ENCODE assay signal across 9 cellular contexts in genomic region chr12:119036878-119037493, GRCh38. TPM values are rescaled to one million over a fixed set of nuclear protein-coding genes. Genes with fewer than 3 reads are reported as not detected.
A peak's percentile ranks its signal among the peaks of the same experiment; 100 is the strongest.
DNase-seq lines count a peak whose midpoint lies in the region; ATAC-seq, FAIRE-seq and TF ChIP-seq lines count a peak whose summit lies in the region.
"Had no signal": no experiment of that assay in that cellular context is flagged by ENCODE, and none has a peak within 500 bp of the region (broad histone marks: within the 10 kb centered on the region; RNA-seq: fewer than 3 reads in every experiment).

No MANE protein-coding gene starts in this region.

- H3K4me3 ChIP-seq in KMS-11 (IDR thresholded peaks at IDR 0.05; ENCODE audit: insufficient read depth, low read depth, low read length) (no peak overlapping the region), astrocyte (ENCODE audit: insufficient read depth, low read depth, low read length) (no peak overlapping the region)

- CTCF ChIA-PET in activated CD8-positive, alpha-beta memory T cell treated with anti-CD3 and anti-CD28 coated beads, Interleukin-2, amount 10 ng/mL, durations not matched to agents 7 days and 5 days (lab: Charles Lee), result interaction anchor here (0.9 to 1.1 kb wide), 4 partner anchors 9 to 632 kb away, joined by 3 to 5 read pairs (median 3); no protein-coding TSS in a partner anchor

- no peaks in the 10 kb centered on the region for H3K4me1 ChIP-seq in KMS-11 (ENCODE audit: low read depth, poor library complexity, severe bottlenecking)
- no peaks in the 10 kb centered on the region for H3K4me1 ChIP-seq in astrocyte (ENCODE audit: insufficient read depth, low read length)

- no peak for ATAC-seq in activated CD8-positive, alpha-beta memory T cell treated with anti-CD3 and anti-CD28 coated beads, Interleukin-2, amount 10 ng/mL, durations not matched to agents 7 days and 5 days
- ATAC-seq in GM18505 (IDR thresholded peaks at IDR 0.05; ENCODE audit: unreplicated experiment) (no peak), HG03571 (IDR thresholded peaks at IDR 0.05; ENCODE audit: unreplicated experiment) (no peak), GM18907 (IDR thresholded peaks at IDR 0.05; ENCODE audit: unreplicated experiment) (no peak)
- ATAC-seq: activated naive CD4-positive, alpha-beta T cell treated with anti-CD3 and anti-CD28 coated beads, Interleukin-2, amount 50 U/mL, for 72 hours had no signal

- no peak overlapping the region for H3K4me2 ChIP-seq in KMS-11
- no peak overlapping the region for H3K4me2 ChIP-seq in astrocyte (ENCODE audit: low read length)

- no peaks in the 10 kb centered on the region for H3K27me3 Mint-ChIP-seq in activated CD8-positive, alpha-beta memory T cell treated with anti-CD3 and anti-CD28 coated beads, Interleukin-2, amount 10 ng/mL, durations not matched to agents 7 days and 5 days
- H3K27me3 Mint-ChIP-seq in astrocyte (ENCODE audit: low read depth, unreplicated experiment), result peaks cover 7% of the 10 kb centered on the region

- H3K4me3 Mint-ChIP-seq in activated CD8-positive, alpha-beta memory T cell treated with anti-CD3 and anti-CD28 coated beads, Interleukin-2, amount 10 ng/mL, durations not matched to agents 7 days and 5 days, result no peak overlapping the region
- no peak overlapping the region for H3K4me3 Mint-ChIP-seq in astrocyte (ENCODE audit: unreplicated experiment)

- H3K27me3 ChIP-seq in KMS-11 (ENCODE audit: insufficient read depth, low read depth), result no peaks in the 10 kb centered on the region
- H3K27me3 ChIP-seq in astrocyte (ENCODE audit: insufficient read depth, low read length), result no peaks in the 10 kb centered on the region

- H3K9ac ChIP-seq in KMS-11 (no peak overlapping the region), astrocyte (ENCODE audit: low read length) (no peak overlapping the region)

- peak; percentile 56 for TF ChIP-seq CTCF in KMS-11 (conservative IDR thresholded peaks at IDR 0.05; ENCODE audit: low read depth, low read length)
- peak; percentile 17 for TF ChIP-seq CTCF in astrocyte (IDR thresholded peaks at IDR 0.05; ENCODE audit: insufficient read depth, low read depth, low read length)

- H2AFZ ChIP-seq in KMS-11 (ENCODE audit: low read depth), result no peak overlapping the region
- no peak overlapping the region for H2AFZ ChIP-seq in astrocyte (ENCODE audit: low read depth, low read length)

- peak; percentile 53 for DNase-seq in activated CD8-positive, alpha-beta memory T cell treated with anti-CD3 and anti-CD28 coated beads, Interleukin-2, amount 50 U/mL, for 48 hours
- no peak for DNase-seq in activated CD8-positive, alpha-beta memory T cell treated with anti-CD3 and anti-CD28 coated beads, Interleukin-2, amount 10 ng/mL, durations not matched to agents 7 days and 5 days
- DNase-seq in astrocyte (ENCODE audit: low read depth) (no peak), midbrain (lab: John Stamatoyannopoulos, UW) (peak; percentile 26)

- no peak for FAIRE-seq in astrocyte (lab: Jason Lieb, UNC)

- no peaks in the 10 kb centered on the region for H3K36me3 Mint-ChIP-seq in activated CD8-positive, alpha-beta memory T cell treated with anti-CD3 and anti-CD28 coated beads, Interleukin-2, amount 10 ng/mL, durations not matched to agents 7 days and 5 days
- no peaks in the 10 kb centered on the region for H3K36me3 Mint-ChIP-seq in astrocyte (ENCODE audit: low read depth, unreplicated experiment)
- H3K36me3 Mint-ChIP-seq: activated naive CD4-positive, alpha-beta T cell treated with anti-CD3 and anti-CD28 coated beads, Interleukin-2, amount 50 U/mL, for 72 hours had no signal

- TF ChIP-seq POLR2A in GM18505 (IDR thresholded peaks at IDR 0.05; ENCODE audit: borderline replicate concordance, extremely low read depth, insufficient read depth, insufficient read length), result no peak

- peaks cover 4% of the 10 kb centered on the region for H3K9me3 ChIP-seq in astrocyte (ENCODE audit: insufficient read depth, low read depth, low read length)

- H4K20me1 ChIP-seq in KMS-11 (ENCODE audit: insufficient read depth) (no peaks in the 10 kb centered on the region), astrocyte (ENCODE audit: insufficient read depth, low read length) (no peaks in the 10 kb centered on the region)

- H3K79me2 ChIP-seq in KMS-11 (ENCODE audit: insufficient read depth, low read depth) (no peaks in the 10 kb centered on the region), astrocyte (ENCODE audit: insufficient read depth, low read length) (no peaks in the 10 kb centered on the region)

- H3K9me3 Mint-ChIP-seq in activated CD8-positive, alpha-beta memory T cell treated with anti-CD3 and anti-CD28 coated beads, Interleukin-2, amount 10 ng/mL, durations not matched to agents 7 days and 5 days (ENCODE audit: low read depth), result no peaks in the 10 kb centered on the region
- H3K9me3 Mint-ChIP-seq in astrocyte (ENCODE audit: unreplicated experiment), result no peaks in the 10 kb centered on the region
- H3K9me3 Mint-ChIP-seq: activated naive CD4-positive, alpha-beta T cell treated with anti-CD3 and anti-CD28 coated beads, Interleukin-2, amount 50 U/mL, for 72 hours had no signal

- no peak overlapping the region for H3K27ac ChIP-seq in KMS-11
- no peak overlapping the region for H3K27ac ChIP-seq in astrocyte (ENCODE audit: low read depth, low read length)

- H3K36me3 ChIP-seq in KMS-11 (ENCODE audit: insufficient read depth), result no peaks in the 10 kb centered on the region
- H3K36me3 ChIP-seq in astrocyte (ENCODE audit: insufficient read depth, low read length), result no peaks in the 10 kb centered on the region

- no peak overlapping the region for H3K27ac Mint-ChIP-seq in activated CD8-positive, alpha-beta memory T cell treated with anti-CD3 and anti-CD28 coated beads, Interleukin-2, amount 10 ng/mL, durations not matched to agents 7 days and 5 days
- H3K27ac Mint-ChIP-seq in astrocyte (ENCODE audit: unreplicated experiment), result no peak overlapping the region
- H3K27ac Mint-ChIP-seq: activated naive CD4-positive, alpha-beta T cell treated with anti-CD3 and anti-CD28 coated beads, Interleukin-2, amount 50 U/mL, for 72 hours had no signal

- no peaks in the 10 kb centered on the region for H3K4me1 Mint-ChIP-seq in activated CD8-positive, alpha-beta memory T cell treated with anti-CD3 and anti-CD28 coated beads, Interleukin-2, amount 10 ng/mL, durations not matched to agents 7 days and 5 days
- H3K4me1 Mint-ChIP-seq in astrocyte (ENCODE audit: low read depth, unreplicated experiment), result no peaks in the 10 kb centered on the region

RNA-seq across cellular contexts. Expression of gene SRRM4, which starts 55.6 kb away (rescaled TPM):
- not detected for total RNA-seq in activated CD8-positive, alpha-beta memory T cell treated with anti-CD3 and anti-CD28 coated beads, Interleukin-2, amount 10 ng/mL, durations not matched to agents 7 days and 5 days
- 0.30 and 0.46 TPM in 2 replicates for total RNA-seq in astrocyte
- total RNA-seq: activated naive CD4-positive, alpha-beta T cell treated with anti-CD3 and anti-CD28 coated beads, Interleukin-2, amount 50 U/mL, for 72 hours had no signal

Comparison
In these comparisons a context has a peak if more than half of its experiments do, and no peak if none do; other contexts are left out.
1. DNase-seq: peak in activated CD8-positive, alpha-beta memory T cell treated with anti-CD3 and anti-CD28 coated beads, Interleukin-2, amount 50 U/mL, for 48 hours (single experiment) and midbrain (single experiment); none in activated CD8-positive, alpha-beta memory T cell treated with anti-CD3 and anti-CD28 coated beads, Interleukin-2, amount 10 ng/mL, durations not matched to agents 7 days and 5 days (single experiment) and astrocyte (single experiment).